In genomic region chr17:49431743-49432142, GRCh38 we compare ENCODE assay signal across 18 cellular contexts. TPM values are rescaled to one million over a fixed set of nuclear protein-coding genes. Genes with fewer than 3 reads are reported as not detected.
DNase-seq lines count a peak whose midpoint lies in the region; ATAC-seq and TF ChIP-seq lines count a peak whose summit lies in the region.
"Had no signal": no experiment of that assay in that cellular context is flagged by ENCODE, and none has a peak within 500 bp of the region (broad histone marks: within the 10 kb centered on the region; RNA-seq: fewer than 3 reads in every experiment).

No MANE protein-coding gene starts in this region.

- H3K36me3 ChIP-seq in BLaER1 treated with 17β-estradiol and CSF1 and Interleukin-3, amounts not matched to agents 10 nM and 100 nM: no peaks in the 10 kb centered on the region
- H3K36me3 ChIP-seq in esophagus muscularis mucosa (no peaks in the 10 kb centered on the region), heart right ventricle (no peaks in the 10 kb centered on the region)
- H3K36me3 ChIP-seq in naive thymus-derived CD4-positive, alpha-beta T cell (ENCODE audit: control insufficient read depth in 2 of 3, insufficient read depth in 3 of 3, low read length in 3 of 3): no peaks in the 10 kb centered on the region
- H3K36me3 ChIP-seq: BE2C had no signal

- peaks cover 0 to 50% (median 37%) of the 10 kb centered on the region in 10 experiments; a peak in 14 of 20 replicates for H3K4me1 ChIP-seq in BLaER1 treated with 17β-estradiol and CSF1 and Interleukin-3, amounts not matched to agents 10 nM and 100 nM
- H3K4me1 ChIP-seq in esophagus muscularis mucosa (peaks cover 0 to 7% (median 2%) of the 10 kb centered on the region in 4 donors), heart right ventricle (no peaks in the 10 kb centered on the region)
- no peaks in the 10 kb centered on the region for H3K4me1 ChIP-seq in naive thymus-derived CD4-positive, alpha-beta T cell (ENCODE audit: control insufficient read depth in 2 of 2, insufficient read depth in 2 of 2, low read length in 2 of 2)

- H3K4me2 ChIP-seq in BLaER1 treated with 17β-estradiol and CSF1 and Interleukin-3, amounts not matched to agents 10 nM and 100 nM: peak overlapping the region in 8 of 11 experiments; percentile 55 to 77 (median 66); a peak in 13 of 22 replicates
- H3K4me2 ChIP-seq: GM23338 had no signal

- H3K27ac Mint-ChIP-seq in activated CD8-positive, alpha-beta memory T cell treated with anti-CD3 and anti-CD28 coated beads, Interleukin-2, amount 10 ng/mL, durations not matched to agents 7 days and 5 days: no peak overlapping the region
- peak overlapping the region; percentile 56 for H3K27ac Mint-ChIP-seq in progenitor cell of endocrine pancreas
- H3K27ac Mint-ChIP-seq in activated naive CD8-positive, alpha-beta T cell treated with anti-CD3 and anti-CD28 coated beads, Interleukin-2, amount 50 U/mL, for 24 hours: no peak overlapping the region
- no peak overlapping the region for H3K27ac Mint-ChIP-seq in naive thymus-derived CD4-positive, alpha-beta T cell
- H3K27ac Mint-ChIP-seq: CD14-positive monocyte; CD4-positive, alpha-beta memory T cell; GM23338; IgD-negative memory B cell had no signal

- WGBS in esophagus muscularis mucosa: 82% methylated on average over 8 of the region's 8 CpGs
- 84% methylated on average over 8 of the region's 8 CpGs for WGBS in heart right ventricle, 2 donors

- H3K9ac ChIP-seq in BLaER1 treated with 17β-estradiol and CSF1 and Interleukin-3, amounts not matched to agents 10 nM and 100 nM: no peak overlapping the region

- POLR2A ChIA-PET in naive thymus-derived CD4-positive, alpha-beta T cell (lab: Charles Lee): interaction anchor here (0.6 to 0.8 kb wide), 2 partner anchors 39 to 1418 kb away, joined by 3 read pairs; no protein-coding TSS in a partner anchor

- CTCF ChIA-PET in activated CD8-positive, alpha-beta memory T cell treated with anti-CD3 and anti-CD28 coated beads, Interleukin-2, amount 10 ng/mL, durations not matched to agents 7 days and 5 days (lab: Charles Lee): interaction anchor here (9.9 kb wide), 1 partner anchor 124 kb away, joined by 122 read pairs; no protein-coding TSS in a partner anchor
- CTCF ChIA-PET in naive thymus-derived CD4-positive, alpha-beta T cell (lab: Charles Lee): interaction anchor here (1.8 kb wide), 1 partner anchor 126 kb away, joined by 5 read pairs; no protein-coding TSS in a partner anchor

- no peaks in the 10 kb centered on the region for H3K27me3 ChIP-seq in BLaER1 treated with 17β-estradiol and CSF1 and Interleukin-3, amounts not matched to agents 10 nM and 100 nM
- peaks cover 0 to 13% (median 0%) of the 10 kb centered on the region in 4 donors for H3K27me3 ChIP-seq in esophagus muscularis mucosa
- peaks cover 0 to 28% (median 16%) of the 10 kb centered on the region in 7 donors for H3K27me3 ChIP-seq in heart right ventricle
- H3K27me3 ChIP-seq in naive thymus-derived CD4-positive, alpha-beta T cell (ENCODE audit: control insufficient read depth in 2 of 2, insufficient read depth in 2 of 2, low read length in 2 of 2): no peaks in the 10 kb centered on the region
- H3K27me3 ChIP-seq: BE2C had no signal

- H3K27me3 Mint-ChIP-seq in activated CD8-positive, alpha-beta memory T cell treated with anti-CD3 and anti-CD28 coated beads, Interleukin-2, amount 10 ng/mL, durations not matched to agents 7 days and 5 days: peaks cover 28% of the 10 kb centered on the region
- peaks cover 28% of the 10 kb centered on the region for H3K27me3 Mint-ChIP-seq in progenitor cell of endocrine pancreas
- peaks cover 9% of the 10 kb centered on the region for H3K27me3 Mint-ChIP-seq in activated naive CD8-positive, alpha-beta T cell treated with anti-CD3 and anti-CD28 coated beads, Interleukin-2, amount 50 U/mL, for 24 hours
- H3K27me3 Mint-ChIP-seq in naive thymus-derived CD4-positive, alpha-beta T cell: peaks cover 3 to 22% (median 13%) of the 10 kb centered on the region in 5 donors

- intact Hi-C loops in esophagus muscularis mucosa (cut with DNase I): no loop called here
- intact Hi-C loops in heart right ventricle (cut with DNase I): loop anchor here in 1 of 10 donors (10.0 kb wide), 1 partner anchor 63 kb away; the partner anchor contains the start of gene NGFR
- intact Hi-C loops in naive thymus-derived CD4-positive, alpha-beta T cell (cut with micrococcal nuclease): no loop called here

- H3K4me3 ChIP-seq in BLaER1 treated with 17β-estradiol and CSF1 and Interleukin-3, amounts not matched to agents 10 nM and 100 nM: no peak overlapping the region
- H3K4me3 ChIP-seq in esophagus muscularis mucosa: no peak overlapping the region
- H3K4me3 ChIP-seq in heart right ventricle: no peak overlapping the region
- H3K4me3 ChIP-seq in naive thymus-derived CD4-positive, alpha-beta T cell (ENCODE audit: low read length): no peak overlapping the region
- H3K4me3 ChIP-seq: GM23338 had no signal

- H4K20me1 ChIP-seq in BLaER1 treated with 17β-estradiol and CSF1 and Interleukin-3, amounts not matched to agents 10 nM and 100 nM: no peaks in the 10 kb centered on the region

- H3K4me3 Mint-ChIP-seq in activated CD8-positive, alpha-beta memory T cell treated with anti-CD3 and anti-CD28 coated beads, Interleukin-2, amount 10 ng/mL, durations not matched to agents 7 days and 5 days: no peak overlapping the region
- H3K4me3 Mint-ChIP-seq in progenitor cell of endocrine pancreas (ENCODE audit: low read depth): no peak overlapping the region
- no peak overlapping the region for H3K4me3 Mint-ChIP-seq in activated naive CD8-positive, alpha-beta T cell treated with anti-CD3 and anti-CD28 coated beads, Interleukin-2, amount 50 U/mL, for 24 hours
- no peak overlapping the region for H3K4me3 Mint-ChIP-seq in naive thymus-derived CD4-positive, alpha-beta T cell
- H3K4me3 Mint-ChIP-seq: CD14-positive monocyte; CD4-positive, alpha-beta memory T cell; GM23338; IgD-negative memory B cell had no signal

- no peak overlapping the region for H3K27ac ChIP-seq in BLaER1 treated with 17β-estradiol and CSF1 and Interleukin-3, amounts not matched to agents 10 nM and 100 nM
- H3K27ac ChIP-seq in esophagus muscularis mucosa (replicated peaks in 1 of 4) (no peak overlapping the region), heart right ventricle (no peak overlapping the region)
- no peak overlapping the region for H3K27ac ChIP-seq in naive thymus-derived CD4-positive, alpha-beta T cell (ENCODE audit: low read depth, low read length)

- no peaks in the 10 kb centered on the region for H3K4me1 Mint-ChIP-seq in activated CD8-positive, alpha-beta memory T cell treated with anti-CD3 and anti-CD28 coated beads, Interleukin-2, amount 10 ng/mL, durations not matched to agents 7 days and 5 days
- H3K4me1 Mint-ChIP-seq in progenitor cell of endocrine pancreas (ENCODE audit: low read depth): no peaks in the 10 kb centered on the region
- no peaks in the 10 kb centered on the region for H3K4me1 Mint-ChIP-seq in activated naive CD8-positive, alpha-beta T cell treated with anti-CD3 and anti-CD28 coated beads, Interleukin-2, amount 50 U/mL, for 24 hours
- no peaks in the 10 kb centered on the region for H3K4me1 Mint-ChIP-seq in naive thymus-derived CD4-positive, alpha-beta T cell
- H3K4me1 Mint-ChIP-seq: CD14-positive monocyte; CD4-positive, alpha-beta memory T cell; IgD-negative memory B cell had no signal

- DNase-seq in activated CD8-positive, alpha-beta memory T cell treated with anti-CD3 and anti-CD28 coated beads, Interleukin-2, amount 10 ng/mL, durations not matched to agents 7 days and 5 days: peak; percentile 18
- DNase-seq in esophagus muscularis mucosa (ENCODE audit: extremely low spot score): peak; percentile 90
- no peak for DNase-seq in progenitor cell of endocrine pancreas (ENCODE audit: low spot score, unreplicated experiment)
- no peak for DNase-seq in heart right ventricle
- DNase-seq in activated naive CD8-positive, alpha-beta T cell treated with anti-CD3 and anti-CD28 coated beads, Interleukin-2, amount 50 U/mL, for 24 hours: no peak
- DNase-seq in naive thymus-derived CD4-positive, alpha-beta T cell: no peak
- DNase-seq: ACHN; BE2C; Calu3; CD4-positive, alpha-beta memory T cell; DMS79 treated with DMSO at 0.1 percent for 48 hours; GF-D8 had no signal

- TF ChIP-seq CTCF in esophagus muscularis mucosa (IDR thresholded peaks at IDR 0.05) (no peak), progenitor cell of endocrine pancreas (IDR thresholded peaks at IDR 0.05; ENCODE audit: unreplicated experiment) (no peak), heart right ventricle (IDR thresholded peaks at IDR 0.05) (no peak)

- H3K36me3 Mint-ChIP-seq in activated CD8-positive, alpha-beta memory T cell treated with anti-CD3 and anti-CD28 coated beads, Interleukin-2, amount 10 ng/mL, durations not matched to agents 7 days and 5 days: no peaks in the 10 kb centered on the region
- H3K36me3 Mint-ChIP-seq in progenitor cell of endocrine pancreas (ENCODE audit: insufficient read depth): no peaks in the 10 kb centered on the region
- no peaks in the 10 kb centered on the region for H3K36me3 Mint-ChIP-seq in activated naive CD8-positive, alpha-beta T cell treated with anti-CD3 and anti-CD28 coated beads, Interleukin-2, amount 50 U/mL, for 24 hours (ENCODE audit: low read depth)
- H3K36me3 Mint-ChIP-seq in naive thymus-derived CD4-positive, alpha-beta T cell: no peaks in the 10 kb centered on the region
- H3K36me3 Mint-ChIP-seq: CD14-positive monocyte; CD4-positive, alpha-beta memory T cell; IgD-negative memory B cell had no signal

- no peaks in the 10 kb centered on the region for H3K9me3 ChIP-seq in BLaER1 treated with 17β-estradiol and CSF1 and Interleukin-3, amounts not matched to agents 10 nM and 100 nM (replicated peaks in 1 of 11)
- H3K9me3 ChIP-seq in esophagus muscularis mucosa: no peaks in the 10 kb centered on the region
- H3K9me3 ChIP-seq in heart right ventricle: no peaks in the 10 kb centered on the region
- no peaks in the 10 kb centered on the region for H3K9me3 ChIP-seq in naive thymus-derived CD4-positive, alpha-beta T cell (ENCODE audit: control insufficient read depth in 2 of 3, low read length in 3 of 3)
- H3K9me3 ChIP-seq: BE2C had no signal

- no peaks in the 10 kb centered on the region for H3K9me3 Mint-ChIP-seq in activated CD8-positive, alpha-beta memory T cell treated with anti-CD3 and anti-CD28 coated beads, Interleukin-2, amount 10 ng/mL, durations not matched to agents 7 days and 5 days (ENCODE audit: low read depth)
- no peaks in the 10 kb centered on the region for H3K9me3 Mint-ChIP-seq in progenitor cell of endocrine pancreas (ENCODE audit: low read depth)
- no peaks in the 10 kb centered on the region for H3K9me3 Mint-ChIP-seq in activated naive CD8-positive, alpha-beta T cell treated with anti-CD3 and anti-CD28 coated beads, Interleukin-2, amount 50 U/mL, for 24 hours
- H3K9me3 Mint-ChIP-seq in naive thymus-derived CD4-positive, alpha-beta T cell: no peaks in the 10 kb centered on the region
- H3K9me3 Mint-ChIP-seq: CD14-positive monocyte; CD4-positive, alpha-beta memory T cell; GM23338; IgD-negative memory B cell had no signal

- TF ChIP-seq EP300 in esophagus muscularis mucosa (IDR thresholded peaks at IDR 0.05): no peak

- no peak for TF ChIP-seq POLR2A in esophagus muscularis mucosa (IDR thresholded peaks at IDR 0.05; ENCODE audit: low read depth)

- ATAC-seq in activated CD8-positive, alpha-beta memory T cell treated with anti-CD3 and anti-CD28 coated beads, Interleukin-2, amount 10 ng/mL, durations not matched to agents 7 days and 5 days: no peak
- no peak for ATAC-seq in heart right ventricle
- no peak for ATAC-seq in activated naive CD8-positive, alpha-beta T cell treated with anti-CD3 and anti-CD28 coated beads, Interleukin-2, amount 50 U/mL, for 24 hours
- ATAC-seq in naive thymus-derived CD4-positive, alpha-beta T cell: no peak
- ATAC-seq: GM23338, HCT116, HepG2 had no signal

RNA-seq across cellular contexts. Expression of gene PHB1, which starts 17.1 kb away (rescaled TPM):
- 100 to 1,000 TPM; 150 to 227 TPM for total RNA-seq in activated CD8-positive, alpha-beta memory T cell treated with anti-CD3 and anti-CD28 coated beads, Interleukin-2, amount 10 ng/mL, durations not matched to agents 7 days and 5 days
- total RNA-seq in esophagus muscularis mucosa (100 to 1,000 TPM in 1 of 4 donors, 10 to 100 TPM in 3; 75.6 to 101 (median 95.6) TPM), progenitor cell of endocrine pancreas (168 and 169 TPM in 2 replicates), heart right ventricle (100 to 1,000 TPM; 187 to 249 (median 215) TPM)
- 100 to 1,000 TPM; 107 to 317 TPM for polyA plus RNA-seq in heart right ventricle
- 100 to 1,000 TPM in 1 of 5 experiments, 10 to 100 TPM in 4; 50.0 to 186 (median 54.4) TPM for total RNA-seq in naive thymus-derived CD4-positive, alpha-beta T cell
- 100 to 1,000 TPM; 144 to 165 TPM for polyA plus RNA-seq in naive thymus-derived CD4-positive, alpha-beta T cell

Comparison
In these comparisons a context has a peak if more than half of its experiments do, and no peak if none do; other contexts are left out.
1. DNase-seq: peak in activated CD8-positive, alpha-beta memory T cell treated with anti-CD3 and anti-CD28 coated beads, Interleukin-2, amount 10 ng/mL, durations not matched to agents 7 days and 5 days (single experiment) and esophagus muscularis mucosa (single experiment); none in progenitor cell of endocrine pancreas (single experiment), heart right ventricle (0 of 2), activated naive CD8-positive, alpha-beta T cell treated with anti-CD3 and anti-CD28 coated beads, Interleukin-2, amount 50 U/mL, for 24 hours (single experiment) and naive thymus-derived CD4-positive, alpha-beta T cell (0 of 9).